ENCODE assay signal across 9 cellular contexts in genomic region chr4:52036875-52037274, GRCh38. TPM values are rescaled to one million over a fixed set of nuclear protein-coding genes. Genes with fewer than 3 reads are reported as not detected.
DNase-seq lines count a peak whose midpoint lies in the region; ATAC-seq and TF ChIP-seq lines count a peak whose summit lies in the region.
"Had no signal": no experiment of that assay in that cellular context is flagged by ENCODE, and none has a peak within 500 bp of the region (broad histone marks: within the 10 kb centered on the region; RNA-seq: fewer than 3 reads in every experiment).

No MANE protein-coding gene starts in this region.

- H3K9me3 Mint-ChIP-seq in memory B cell: no peaks in the 10 kb centered on the region

- H3K36me3 Mint-ChIP-seq in memory B cell: no peaks in the 10 kb centered on the region

- peak overlapping the region; percentile 82 for H3K4me3 Mint-ChIP-seq in memory B cell

- no peaks in the 10 kb centered on the region for H3K27me3 ChIP-seq in brain microvascular endothelial cell (replicated peaks)
- H3K27me3 ChIP-seq in aorta (ENCODE audit: control insufficient read depth in 1 of 2, insufficient read depth in 2 of 2, low read length in 1 of 2): no peaks in the 10 kb centered on the region

- H3K27ac ChIP-seq in brain microvascular endothelial cell (no peak overlapping the region), aorta (ENCODE audit: low read depth in 1 of 2, low read length in 2 of 2) (no peak overlapping the region)

- H3K27ac Mint-ChIP-seq in memory B cell: no peak overlapping the region

- H3K4me3 ChIP-seq in brain microvascular endothelial cell (ENCODE audit: low read depth, low read length) (peak overlapping the region; percentile 75), aorta (ENCODE audit: low read length in 2 of 2) (peak overlapping the region; percentile 97 to 99)

- 4 to 6% methylated on average over 4 of the region's 4 CpGs for WGBS in aorta, 2 donors

- intact Hi-C loops in Right ventricle myocardium superior (cut with DNase I) (loop anchor here (10.0 kb wide), 1 partner anchor 192 kb away; the partner anchor contains the start of gene DCUN1D4), cardiac septum (cut with DNase I) (loop anchor here (5.0 kb wide), 1 partner anchor 195 kb away; the partner anchor contains the start of gene DCUN1D4), aorta (cut with DNase I) (loop anchor here in 1 of 2 donors (5.0 kb wide), 1 partner anchor 195 kb away; the partner anchor contains the start of gene DCUN1D4)

- H3K36me3 ChIP-seq in brain microvascular endothelial cell (replicated peaks) (no peaks in the 10 kb centered on the region), aorta (ENCODE audit: control insufficient read depth in 1 of 2, insufficient read depth in 2 of 2, low read length in 1 of 2) (peaks cover 0 to 1% of the 10 kb centered on the region in 2 donors)

- H3K9me3 ChIP-seq in aorta (ENCODE audit: control insufficient read depth, low read length): no peaks in the 10 kb centered on the region

- peaks cover 3% of the 10 kb centered on the region for H3K27me3 Mint-ChIP-seq in memory B cell

- H3K4me1 ChIP-seq in aorta (ENCODE audit: control insufficient read depth in 1 of 2, insufficient read depth in 2 of 2, low read length in 2 of 2): peaks cover 6 to 12% of the 10 kb centered on the region in 2 donors

- DNase-seq in Right ventricle myocardium superior (no peak), cardiac septum (ENCODE audit: low spot score) (no peak), brain microvascular endothelial cell (no peak), memory B cell (ENCODE audit: low spot score in 2 of 2) (no peak), aorta (no peak)
- DNase-seq in activated CD4-positive, alpha-beta T cell treated with anti-CD3 and anti-CD28 coated beads, Interleukin-2, amount 50 U/mL, for 4 hours: no peak
- DNase-seq: NCI-H1436 treated with DMSO at 0.1 percent for 48 hours had no signal

- TF ChIP-seq CTCF in brain microvascular endothelial cell (IDR thresholded peaks at IDR 0.05; ENCODE audit: low read depth, low read length, missing control alignments): no peak

- in situ Hi-C loops in brain microvascular endothelial cell (cut with HindIII; ENCODE audit: low pct_ligation_motif_present, low sequenced_read_pairs): no loop called here

- peaks cover 18% of the 10 kb centered on the region for H3K4me1 Mint-ChIP-seq in memory B cell

- ATAC-seq in Right ventricle myocardium superior (ENCODE audit: poor library complexity) (peak; percentile 42), memory B cell (ENCODE audit: low read depth) (no peak), aorta (ENCODE audit: low FRiP score) (no peak), HG02610 (IDR thresholded peaks at IDR 0.05; ENCODE audit: unreplicated experiment) (no peak), HG03342 (IDR thresholded peaks at IDR 0.05; ENCODE audit: unreplicated experiment) (no peak)

RNA-seq across cellular contexts. Expression of gene SGCB, which starts 1.2 kb away (rescaled TPM):
- total RNA-seq in Right ventricle myocardium superior (74.6 TPM), cardiac septum (92.1 TPM), aorta (10 to 100 TPM; 72.6 to 79.6 TPM)
- polyA plus RNA-seq in aorta: 10 to 100 TPM; 35.9 to 47.6 TPM

RNA-seq across cellular contexts. Expression of gene SPATA18, which starts 14.2 kb away (rescaled TPM):
- 2.5 TPM for total RNA-seq in Right ventricle myocardium superior
- 2.3 TPM for total RNA-seq in cardiac septum
- 10 to 100 TPM in 1 of 2 donors, 1 to 10 TPM in 1; 4.7 to 12.5 TPM for total RNA-seq in aorta
- polyA plus RNA-seq in aorta: 1 to 10 TPM; 6.4 to 7.3 TPM

RNA-seq across cellular contexts. Expression of gene LRRC66, which starts 16.7 kb away (rescaled TPM):
- total RNA-seq in Right ventricle myocardium superior (0.32 TPM), cardiac septum (0.86 TPM), aorta (1 to 10 TPM in 1 of 2 donors, under 1 TPM in 1; 0.99 to 1.1 TPM)
- polyA plus RNA-seq in aorta: under 1 TPM; 0.49 to 0.75 TPM
